19 cellular contexts compared by ENCODE assay signal in the genomic region with DNA sequence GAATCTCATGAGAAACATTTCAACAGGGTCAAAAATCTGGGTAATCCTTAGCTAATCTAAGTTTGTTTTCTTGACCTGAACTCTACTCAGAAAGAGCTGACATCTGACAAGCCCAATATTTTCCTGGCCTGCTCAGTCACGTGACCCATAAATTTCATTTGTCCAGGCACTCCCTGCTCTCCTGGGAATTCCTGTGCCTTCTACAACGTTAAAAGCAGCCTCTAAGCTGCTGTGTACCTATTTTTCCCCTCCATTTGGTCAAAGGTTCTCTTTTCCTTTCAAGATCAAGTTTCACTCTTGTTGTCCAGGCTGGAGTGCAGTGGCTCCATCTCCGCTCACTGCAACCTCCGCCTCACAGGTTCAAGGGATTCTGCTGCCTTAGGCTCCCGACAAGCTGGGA.
"Had no signal": no experiment of that assay in that cellular context is flagged by ENCODE, and none has a peak within 500 bp of the region (broad histone marks: within the 10 kb centered on the region; RNA-seq: fewer than 3 reads in every experiment).

No MANE protein-coding gene starts in this region.

- H3K27me3 ChIP-seq: dorsolateral prefrontal cortex, neural progenitor cell, pancreas, spleen, tibial artery, upper lobe of left lung, uterus had no signal

- H3K4me3 ChIP-seq: dorsolateral prefrontal cortex, left ventricle myocardium inferior, lower lobe of right lung, neural progenitor cell, pancreas, spleen, tibial artery, upper lobe of left lung, uterus had no signal

- H3K36me3 ChIP-seq: left ventricle myocardium inferior, lower lobe of right lung, neural progenitor cell, pancreas, spleen, tibial artery, upper lobe of left lung, uterus had no signal

- H3K4me1 ChIP-seq: left ventricle myocardium inferior, lower lobe of right lung, neural progenitor cell, pancreas, spleen, upper lobe of left lung, uterus had no signal

- H3K9me3 ChIP-seq: left ventricle myocardium inferior, lower lobe of right lung, pancreas, spleen, tibial artery, upper lobe of left lung, uterus had no signal

- ATAC-seq: pancreas; sciatic nerve; stimulated activated memory B cell treated with anti-CD40 and anti-IgM and Interleukin-4, amounts not matched to agents 10 μg/mL and 1 μg/mL and 100 μg/mL, for 72 hours had no signal

- DNase-seq: cortex of kidney; dorsolateral prefrontal cortex; effector CD8-positive, alpha-beta T cell; islet precursor cell; left ventricle myocardium inferior; lower lobe of right lung; naive B cell; nucleus accumbens; pancreas; stimulated activated CD4-positive, alpha-beta T cell treated with anti-CD3 and anti-CD28 coated beads, Interleukin-15, amount 100 ng/mL, for 24 hours; stimulated activated CD4-positive, alpha-beta T cell treated with anti-CD3 and anti-CD28 coated beads, Interleukin-1b, Interleukin-23, amount 100 ng/mL, for 48 hours; stimulated activated CD4-positive, alpha-beta T cell treated with anti-CD3 and anti-CD28 coated beads, Interleukin-4, amount 100 ng/mL, for 24 hours; tibial artery; upper lobe of left lung; uterus had no signal
